Comparison of ENCODE assay signal across 19 cellular contexts in genomic region chr12:67526129-67526528, GRCh38.
"Had no signal": no experiment of that assay in that cellular context is flagged by ENCODE, and none has a peak within 500 bp of the region (broad histone marks: within the 10 kb centered on the region; RNA-seq: fewer than 3 reads in every experiment).

No MANE protein-coding gene starts in this region.

- H3K4me3 Mint-ChIP-seq: memory B cell; mesothelial cell of epicardium; natural killer cell treated with Interleukin-12 subunit alpha and Interleukin-12 subunit beta and Interleukin-15 and Interleukin-18, amount 100 ng/mL, for 72 hours; neural progenitor cell had no signal

- H3K9ac ChIP-seq: neural progenitor cell had no signal

- H3K27me3 ChIP-seq: dorsolateral prefrontal cortex, heart left ventricle, left lung, neural progenitor cell, ovary, right atrium auricular region, sigmoid colon had no signal

- H3K36me3 ChIP-seq: heart left ventricle, left lung, lower lobe of right lung, neural progenitor cell, ovary, right atrium auricular region, sigmoid colon had no signal

- H3K36me3 Mint-ChIP-seq: memory B cell; mesothelial cell of epicardium; natural killer cell treated with Interleukin-12 subunit alpha and Interleukin-12 subunit beta and Interleukin-15 and Interleukin-18, amount 100 ng/mL, for 72 hours; neural progenitor cell had no signal

- H3K9me3 ChIP-seq: heart left ventricle, left lung, lower lobe of right lung, ovary, right atrium auricular region, sigmoid colon had no signal

- H3K9me3 Mint-ChIP-seq: memory B cell; mesothelial cell of epicardium; natural killer cell treated with Interleukin-12 subunit alpha and Interleukin-12 subunit beta and Interleukin-15 and Interleukin-18, amount 100 ng/mL, for 72 hours; neural progenitor cell had no signal

- H3K4me3 ChIP-seq: dorsolateral prefrontal cortex, heart left ventricle, left lung, lower lobe of right lung, neural progenitor cell, ovary, right atrium auricular region, sigmoid colon, skin epidermis had no signal

- H3K4me1 ChIP-seq: left lung, lower lobe of right lung, right atrium auricular region, sigmoid colon had no signal

- DNase-seq: cortex of kidney; dorsolateral prefrontal cortex; effector CD8-positive, alpha-beta T cell; heart left ventricle; hippocampal formation; left lung; lower lobe of right lung; nucleus accumbens; ovary; sigmoid colon; stimulated activated naive CD4-positive, alpha-beta T cell treated with Interleukin-2 at 50 U/mL for 16 hours; trophoblast cell had no signal

- ATAC-seq: esophagus mucosa; heart left ventricle; left lung; natural killer cell treated with Interleukin-12 subunit alpha and Interleukin-12 subunit beta and Interleukin-15 and Interleukin-18, amount 100 ng/mL, for 72 hours had no signal

- H3K27ac ChIP-seq: dorsolateral prefrontal cortex, heart left ventricle, left lung, lower lobe of right lung, neural progenitor cell, ovary, right atrium auricular region, sigmoid colon, skin epidermis had no signal

- H3K27ac Mint-ChIP-seq: memory B cell; mesothelial cell of epicardium; natural killer cell treated with Interleukin-12 subunit alpha and Interleukin-12 subunit beta and Interleukin-15 and Interleukin-18, amount 100 ng/mL, for 72 hours; neural progenitor cell had no signal
